ENCODE assay signal across 15 cellular contexts in the genomic region with DNA sequence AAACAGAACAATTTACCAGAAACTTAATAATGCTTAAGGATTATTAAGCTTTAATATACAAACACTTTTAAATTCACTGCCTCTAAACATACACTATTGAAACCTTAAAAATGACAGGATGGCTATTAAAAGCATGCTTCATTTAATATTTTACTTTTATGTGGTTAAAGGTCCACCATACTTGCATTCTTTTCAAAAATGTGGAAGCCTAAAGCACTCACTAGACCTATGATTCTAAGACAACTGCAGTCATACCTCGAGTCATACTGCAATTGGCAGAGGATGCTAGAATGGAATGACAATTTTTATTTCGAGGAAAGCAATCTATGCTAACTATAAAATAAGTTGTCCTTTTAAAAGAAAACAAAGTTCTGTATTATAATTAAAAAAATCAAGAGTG.
DNase-seq lines count a peak whose midpoint lies in the region; ATAC-seq and TF ChIP-seq lines count a peak whose summit lies in the region.
"Had no signal": no experiment of that assay in that cellular context is flagged by ENCODE, and none has a peak within 500 bp of the region (broad histone marks: within the 10 kb centered on the region; RNA-seq: fewer than 3 reads in every experiment).

No MANE protein-coding gene starts in this region.

- CTCF ChIA-PET in activated CD8-positive, alpha-beta memory T cell treated with anti-CD3 and anti-CD28 coated beads, Interleukin-2, amount 10 ng/mL, durations not matched to agents 7 days and 5 days (lab: Charles Lee): interaction anchor here (0.7 to 2.5 kb wide), 4 partner anchors 19 to 56 kb away, joined by 3 to 10 read pairs (median 4); no protein-coding TSS in a partner anchor

- H3K27ac ChIP-seq in caudate nucleus (ENCODE audit: low read depth, low read length): peak overlapping the region; percentile 38
- H3K27ac ChIP-seq: testis had no signal

- no peak for TF ChIP-seq CTCF in osteocyte (IDR thresholded peaks at IDR 0.05)

- peak overlapping the region; percentile 80 for H3K27ac Mint-ChIP-seq in activated CD8-positive, alpha-beta memory T cell treated with anti-CD3 and anti-CD28 coated beads, Interleukin-2, amount 10 ng/mL, durations not matched to agents 7 days and 5 days
- peak overlapping the region; percentile 75 for H3K27ac Mint-ChIP-seq in stimulated activated naive B cell treated with anti-CD40 and anti-IgM and Interleukin-4, amounts not matched to agents 10 μg/mL and 1 μg/mL and 100 μg/mL, for 72 hours
- H3K27ac Mint-ChIP-seq in osteocyte (ENCODE audit: unreplicated experiment): no peak overlapping the region

- no peak for DNase-seq in activated CD8-positive, alpha-beta memory T cell treated with anti-CD3 and anti-CD28 coated beads, Interleukin-2, amount 10 ng/mL, durations not matched to agents 7 days and 5 days
- DNase-seq in activated CD8-positive, alpha-beta memory T cell treated with anti-CD3 and anti-CD28 coated beads, Interleukin-2, amount 50 U/mL, for 48 hours: no peak
- DNase-seq in NCI-H226 (peak; percentile 42), caudate nucleus (lab: John Stamatoyannopoulos, UW) (no peak), osteocyte (ENCODE audit: extremely low spot score, unreplicated experiment) (no peak), T1000 (lab: John Stamatoyannopoulos, UW) (no peak)
- DNase-seq in stimulated activated naive B cell treated with anti-CD40 and anti-IgM and Interleukin-4, amounts not matched to agents 10 μg/mL and 1 μg/mL and 100 μg/mL, for 72 hours: no peak
- DNase-seq: activated CD4-positive, alpha-beta T cell treated with anti-CD3 and anti-CD28 coated beads for 4 hours; hippocampal formation; mesenchymal stem cell; NCI-H1105; NCI-H524 treated with DMSO at 0.1 percent for 48 hours; SIG-M5; testis had no signal

- no peak for ATAC-seq in activated CD8-positive, alpha-beta memory T cell treated with anti-CD3 and anti-CD28 coated beads, Interleukin-2, amount 10 ng/mL, durations not matched to agents 7 days and 5 days
- ATAC-seq in stimulated activated naive B cell treated with anti-CD40 and anti-IgM and Interleukin-4, amounts not matched to agents 10 μg/mL and 1 μg/mL and 100 μg/mL, for 72 hours (replicated peaks): no peak
- no peak for ATAC-seq in GM19455 (IDR thresholded peaks at IDR 0.05; ENCODE audit: unreplicated experiment)

- H3K36me3 Mint-ChIP-seq in activated CD8-positive, alpha-beta memory T cell treated with anti-CD3 and anti-CD28 coated beads, Interleukin-2, amount 10 ng/mL, durations not matched to agents 7 days and 5 days: peaks cover 9% of the 10 kb centered on the region
- peaks cover 7 to 12% of the 10 kb centered on the region in 2 donors for H3K36me3 Mint-ChIP-seq in stimulated activated naive B cell treated with anti-CD40 and anti-IgM and Interleukin-4, amounts not matched to agents 10 μg/mL and 1 μg/mL and 100 μg/mL, for 72 hours
- H3K36me3 Mint-ChIP-seq in osteocyte (ENCODE audit: unreplicated experiment): no peaks in the 10 kb centered on the region

- H3K4me1 Mint-ChIP-seq in activated CD8-positive, alpha-beta memory T cell treated with anti-CD3 and anti-CD28 coated beads, Interleukin-2, amount 10 ng/mL, durations not matched to agents 7 days and 5 days: peaks cover 85% of the 10 kb centered on the region
- peaks cover 37 to 62% of the 10 kb centered on the region in 2 donors for H3K4me1 Mint-ChIP-seq in stimulated activated naive B cell treated with anti-CD40 and anti-IgM and Interleukin-4, amounts not matched to agents 10 μg/mL and 1 μg/mL and 100 μg/mL, for 72 hours
- H3K4me1 Mint-ChIP-seq in osteocyte (ENCODE audit: unreplicated experiment): peaks cover 74% of the 10 kb centered on the region

- no peaks in the 10 kb centered on the region for H3K9me3 Mint-ChIP-seq in activated CD8-positive, alpha-beta memory T cell treated with anti-CD3 and anti-CD28 coated beads, Interleukin-2, amount 10 ng/mL, durations not matched to agents 7 days and 5 days (ENCODE audit: low read depth)
- H3K9me3 Mint-ChIP-seq in stimulated activated naive B cell treated with anti-CD40 and anti-IgM and Interleukin-4, amounts not matched to agents 10 μg/mL and 1 μg/mL and 100 μg/mL, for 72 hours: peaks cover 0 to 5% of the 10 kb centered on the region in 2 donors
- H3K9me3 Mint-ChIP-seq in osteocyte (ENCODE audit: unreplicated experiment): peaks cover 3% of the 10 kb centered on the region

- no peaks in the 10 kb centered on the region for H3K27me3 Mint-ChIP-seq in activated CD8-positive, alpha-beta memory T cell treated with anti-CD3 and anti-CD28 coated beads, Interleukin-2, amount 10 ng/mL, durations not matched to agents 7 days and 5 days
- H3K27me3 Mint-ChIP-seq in stimulated activated naive B cell treated with anti-CD40 and anti-IgM and Interleukin-4, amounts not matched to agents 10 μg/mL and 1 μg/mL and 100 μg/mL, for 72 hours: no peaks in the 10 kb centered on the region
- H3K27me3 Mint-ChIP-seq in osteocyte (ENCODE audit: unreplicated experiment): no peaks in the 10 kb centered on the region

- no peak overlapping the region for H3K4me3 Mint-ChIP-seq in activated CD8-positive, alpha-beta memory T cell treated with anti-CD3 and anti-CD28 coated beads, Interleukin-2, amount 10 ng/mL, durations not matched to agents 7 days and 5 days
- H3K4me3 Mint-ChIP-seq in stimulated activated naive B cell treated with anti-CD40 and anti-IgM and Interleukin-4, amounts not matched to agents 10 μg/mL and 1 μg/mL and 100 μg/mL, for 72 hours: no peak overlapping the region
- no peak overlapping the region for H3K4me3 Mint-ChIP-seq in osteocyte (ENCODE audit: unreplicated experiment)
